19 cellular contexts compared by ENCODE assay signal in genomic region chr4:24599275-24599674, GRCh38. TPM values are rescaled to one million over a fixed set of nuclear protein-coding genes. Genes with fewer than 3 reads are reported as not detected.
DNase-seq lines count a peak whose midpoint lies in the region; ATAC-seq, FAIRE-seq and TF ChIP-seq lines count a peak whose summit lies in the region.
"Had no signal": no experiment of that assay in that cellular context is flagged by ENCODE, and none has a peak within 500 bp of the region (broad histone marks: within the 10 kb centered on the region; RNA-seq: fewer than 3 reads in every experiment).

No MANE protein-coding gene starts in this region.

- CTCF ChIA-PET in PC-9 (lab: Charles Lee) = no interaction called here
- CTCF ChIA-PET in CD4-positive, alpha-beta memory T cell (lab: Charles Lee; ENCODE audit: partially characterized antibody) = no interaction called here

- no TSS peak for BruUV-seq in PC-9 (replicated peaks; lab: Mats Ljungman, UMichigan)

- no peak overlapping the region for H3K4me3 Mint-ChIP-seq in CD4-positive, alpha-beta memory T cell
- H3K4me3 Mint-ChIP-seq: CD4-positive, alpha-beta T cell; HFFc6 had no signal

- H3K9ac ChIP-seq in kidney (ENCODE audit: low read length in 2 of 2) = no peak overlapping the region
- H3K9ac ChIP-seq: BLaER1 treated with 17β-estradiol and CSF1 and Interleukin-3, amounts not matched to agents 10 nM and 100 nM had no signal

- intact Hi-C loops in PC-9 (cut with micrococcal nuclease; ENCODE audit: unreplicated experiment) = loop anchor here (5.0 kb wide), 1 partner anchor 163 kb away; no protein-coding TSS in a partner anchor
- intact Hi-C loops in kidney (cut with DNase I) = no loop called here
- intact Hi-C loops in posterior vena cava (cut with DNase I) = no loop called here
- intact Hi-C loops in CD4-positive, alpha-beta memory T cell (cut with micrococcal nuclease) = no loop called here

- H3K36me3 ChIP-seq in PC-9 (ENCODE audit: low read depth) (no peaks in the 10 kb centered on the region), kidney (ENCODE audit: control insufficient read depth in 1 of 2, insufficient read depth in 2 of 2, low read length in 2 of 2) (no peaks in the 10 kb centered on the region)
- no peaks in the 10 kb centered on the region for H3K36me3 ChIP-seq in effector memory CD4-positive, alpha-beta T cell (ENCODE audit: control insufficient read depth, insufficient read depth, low read length)
- H3K36me3 ChIP-seq in CD4-positive, alpha-beta memory T cell (ENCODE audit: insufficient read depth, low read length) = no peaks in the 10 kb centered on the region
- H3K36me3 ChIP-seq: BLaER1 treated with 17β-estradiol and CSF1 and Interleukin-3, amounts not matched to agents 10 nM and 100 nM had no signal

- peaks cover 48% of the 10 kb centered on the region for H3K4me1 ChIP-seq in PC-9 (replicated peaks; ENCODE audit: insufficient read depth)
- H3K4me1 ChIP-seq in kidney (ENCODE audit: control insufficient read depth in 1 of 2, insufficient read depth in 1 of 2, low read depth in 1 of 2, low read length in 2 of 2) = peaks cover 0 to 4% of the 10 kb centered on the region in 2 donors
- H3K4me1 ChIP-seq in effector memory CD4-positive, alpha-beta T cell (ENCODE audit: control insufficient read depth, insufficient read depth, low read length, poor library complexity, severe bottlenecking) = no peaks in the 10 kb centered on the region
- H3K4me1 ChIP-seq in CD4-positive, alpha-beta memory T cell (ENCODE audit: insufficient read depth, low read length) = no peaks in the 10 kb centered on the region

- H4K20me1 ChIP-seq in PC-9 (ENCODE audit: insufficient read depth) = no peaks in the 10 kb centered on the region
- H4K20me1 ChIP-seq: BLaER1 treated with 17β-estradiol and CSF1 and Interleukin-3, amounts not matched to agents 10 nM and 100 nM had no signal

- peaks cover 2 to 3% of the 10 kb centered on the region in 2 donors for H3K27me3 Mint-ChIP-seq in CD4-positive, alpha-beta memory T cell

- no peak overlapping the region for H3K27ac Mint-ChIP-seq in CD4-positive, alpha-beta memory T cell
- H3K27ac Mint-ChIP-seq: CD4-positive, alpha-beta T cell; HFFc6 had no signal

- no peak for TF ChIP-seq CTCF in 22Rv1 (IDR thresholded peaks at IDR 0.05)
- no peak for TF ChIP-seq CTCF in PC-9 (conservative IDR thresholded peaks at IDR 0.05)
- no peak for TF ChIP-seq CTCF in kidney (IDR thresholded peaks at IDR 0.05; ENCODE audit: borderline replicate concordance, extremely low read depth, insufficient read depth)

- peak overlapping the region; percentile 89 for H3K27ac ChIP-seq in 22Rv1
- peak overlapping the region; percentile 98; the same call in 1 of the 2 replicates for H3K27ac ChIP-seq in PC-9
- H3K27ac ChIP-seq in kidney (ENCODE audit: low read depth in 2 of 2, low read length in 2 of 2) = no peak overlapping the region
- H3K27ac ChIP-seq in effector memory CD4-positive, alpha-beta T cell (ENCODE audit: insufficient read depth, low read length, poor library complexity, severe bottlenecking) = no peak overlapping the region
- no peak overlapping the region for H3K27ac ChIP-seq in CD4-positive, alpha-beta memory T cell (ENCODE audit: low read depth, low read length)
- H3K27ac ChIP-seq: BLaER1 treated with 17β-estradiol and CSF1 and Interleukin-3, amounts not matched to agents 10 nM and 100 nM; HL-60 had no signal

- peaks cover 0 to 4% (median under 1%) of the 10 kb centered on the region in 4 donors for H3K4me1 Mint-ChIP-seq in CD4-positive, alpha-beta memory T cell

- FAIRE-seq in kidney (lab: Jason Lieb, UNC) = no peak
- FAIRE-seq: D721Med, GM19239 had no signal

- H3K4me2 ChIP-seq in PC-9 = no peak overlapping the region
- H3K4me2 ChIP-seq: BLaER1 treated with 17β-estradiol and CSF1 and Interleukin-3, amounts not matched to agents 10 nM and 100 nM had no signal

- H3K9me3 ChIP-seq in PC-9 (ENCODE audit: insufficient read depth, low read depth) (0 out of 2 replicates have a peak, but pooled peaks cover 3% of the 10 kb centered on the region), kidney (ENCODE audit: control insufficient read depth in 1 of 2, low read length in 2 of 2) (peaks cover 0 to 3% of the 10 kb centered on the region in 2 donors)
- no peaks in the 10 kb centered on the region for H3K9me3 ChIP-seq in effector memory CD4-positive, alpha-beta T cell (ENCODE audit: control insufficient read depth, low read length)
- H3K9me3 ChIP-seq in CD4-positive, alpha-beta memory T cell (ENCODE audit: control insufficient read depth in 1 of 2, low read length in 2 of 2) = no peaks in the 10 kb centered on the region

- H3K36me3 Mint-ChIP-seq in CD4-positive, alpha-beta memory T cell = no peaks in the 10 kb centered on the region

- peaks cover 0 to 8% (median 0%) of the 10 kb centered on the region in 8 donors for H3K9me3 Mint-ChIP-seq in CD4-positive, alpha-beta memory T cell
- H3K9me3 Mint-ChIP-seq: CD4-positive, alpha-beta T cell had no signal

- H3K79me2 ChIP-seq in PC-9 (ENCODE audit: low read depth) = no peaks in the 10 kb centered on the region

- POLR2A ChIA-PET in PC-9 (lab: Charles Lee; ENCODE audit: unreplicated experiment) = no interaction called here
- POLR2A ChIA-PET in CD4-positive, alpha-beta memory T cell (lab: Charles Lee; ENCODE audit: partially characterized antibody) = no interaction called here

- DNase-seq in PC-9 (no peak), kidney (peak; percentile 71), posterior vena cava (ENCODE audit: low spot score) (peak; percentile 78), pons (ENCODE audit: low spot score) (no peak)
- DNase-seq in effector memory CD4-positive, alpha-beta T cell = no peak
- no peak for DNase-seq in CD4-positive, alpha-beta memory T cell
- DNase-seq: 8988T; ACHN; CD4-positive, alpha-beta T cell; DND-41; GDM1; HCEC 1CT; HFFc6 had no signal

- no peaks in the 10 kb centered on the region for H3K9me2 ChIP-seq in PC-9 (ENCODE audit: insufficient read depth)

- ATAC-seq in HG03108 (IDR thresholded peaks at IDR 0.05; ENCODE audit: unreplicated experiment) = no peak

- H3K27me3 ChIP-seq in PC-9 (ENCODE audit: insufficient read depth, low read depth) = no peaks in the 10 kb centered on the region
- no peaks in the 10 kb centered on the region for H3K27me3 ChIP-seq in effector memory CD4-positive, alpha-beta T cell (replicated peaks; ENCODE audit: control insufficient read depth, insufficient read depth, low read length, poor library complexity, severe bottlenecking)
- no peaks in the 10 kb centered on the region for H3K27me3 ChIP-seq in CD4-positive, alpha-beta memory T cell (ENCODE audit: insufficient read depth, low read length)
- H3K27me3 ChIP-seq: BLaER1 treated with 17β-estradiol and CSF1 and Interleukin-3, amounts not matched to agents 10 nM and 100 nM had no signal

- H3F3A ChIP-seq in PC-9 (ENCODE audit: insufficient read depth, low read depth) = peaks cover 47% of the 10 kb centered on the region

- H2AFZ ChIP-seq in PC-9 = no peak overlapping the region

- H3K4me3 ChIP-seq in PC-9 = no peak overlapping the region
- H3K4me3 ChIP-seq in kidney (ENCODE audit: low read length in 2 of 2) = no peak overlapping the region
- no peak overlapping the region for H3K4me3 ChIP-seq in effector memory CD4-positive, alpha-beta T cell (ENCODE audit: insufficient read depth, low read depth, low read length, poor library complexity, severe bottlenecking)
- H3K4me3 ChIP-seq in CD4-positive, alpha-beta memory T cell (ENCODE audit: low read length in 2 of 2) = no peak overlapping the region
- H3K4me3 ChIP-seq: BLaER1 treated with 17β-estradiol and CSF1 and Interleukin-3, amounts not matched to agents 10 nM and 100 nM had no signal

RNA-seq across cellular contexts. Expression of gene DHX15, which starts 14.9 kb away (rescaled TPM):
- total RNA-seq in PC-9 (2021) (134 and 157 TPM in 2 replicates), kidney (120 TPM), posterior vena cava (10 to 100 TPM; 81.7 to 99.2 TPM)
- 53.4 TPM for polyA plus RNA-seq in kidney (ENCODE audit: insufficient read depth, low read depth, low replicate concordance)
- 100 to 1,000 TPM; 129 to 131 TPM for total RNA-seq in CD4-positive, alpha-beta memory T cell
- polyA plus RNA-seq in CD4-positive, alpha-beta memory T cell = 10 to 100 TPM; 33.3 to 60.5 TPM

Comparison
In these comparisons a context has a peak if more than half of its experiments do, and no peak if none do; other contexts are left out.
1. H3K27ac ChIP-seq: peak in 22Rv1 (single experiment) and PC-9 (single experiment); none in kidney (0 of 2), effector memory CD4-positive, alpha-beta T cell (single experiment) and CD4-positive, alpha-beta memory T cell (single experiment).
2. DNase-seq: peak in kidney (single experiment) and posterior vena cava (single experiment); none in PC-9 (0 of 2), effector memory CD4-positive, alpha-beta T cell (0 of 3), pons (single experiment) and CD4-positive, alpha-beta memory T cell (0 of 5).